Comparison of ENCODE assay signal across 8 cellular contexts in the genomic region with DNA sequence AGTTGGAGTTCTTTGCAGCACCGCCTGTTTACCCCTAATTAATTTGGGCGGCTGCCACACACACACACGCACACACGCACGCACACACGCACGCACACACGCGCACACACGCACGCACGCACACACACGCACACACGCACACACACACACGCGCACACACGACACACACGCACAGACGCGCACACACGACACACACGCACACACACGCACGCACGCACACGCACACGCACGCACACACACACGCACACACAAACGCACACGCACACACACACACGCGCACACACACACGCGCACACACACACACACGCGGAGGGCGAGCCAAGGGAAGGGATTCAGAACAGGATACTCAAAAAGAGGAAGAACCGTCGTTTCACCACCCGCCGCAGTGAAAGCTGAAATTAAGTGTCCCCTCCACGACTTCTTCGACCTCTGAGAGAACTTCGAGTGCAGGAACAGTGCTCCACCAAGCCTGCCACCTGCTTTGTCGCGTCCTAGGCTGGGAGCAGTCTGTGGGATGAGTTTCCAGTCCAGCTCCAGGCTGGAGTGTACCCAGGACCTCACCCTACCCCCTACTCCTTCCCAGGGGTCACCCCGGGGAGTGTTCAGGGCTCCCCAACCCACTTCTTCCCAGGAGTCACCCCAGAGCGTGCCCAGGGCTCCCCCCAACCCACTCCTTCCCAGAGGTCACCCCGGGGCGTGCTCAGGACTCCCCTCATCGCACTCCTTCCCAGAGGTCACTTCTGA. TPM values are rescaled to one million over a fixed set of nuclear protein-coding genes. Genes with fewer than 3 reads are reported as not detected.
DNase-seq lines count a peak whose midpoint lies in the region; ATAC-seq and TF ChIP-seq lines count a peak whose summit lies in the region.

No MANE protein-coding gene starts in this region.

- H3K9ac ChIP-seq in HUES48 (ENCODE audit: low read depth, low read length): no peak overlapping the region

- peaks cover 5% of the 10 kb centered on the region; the same call in 1 of the 2 replicates for H3K9me3 ChIP-seq in HUES48 (ENCODE audit: control insufficient read depth, insufficient read depth, low read length)

- H3K4me3 Mint-ChIP-seq in naive B cell: peak overlapping the region; percentile 94 to 100 (median 96)

- DNase-seq in AG09309 (ENCODE audit: low read depth) (no peak), epithelial cell of proximal tubule (ENCODE audit: low read depth) (no peak), naive B cell (peak; percentile 71), NCI-H226 (no peak), cortex of kidney (lab: John Stamatoyannopoulos, UW) (no peak)

- H3K36me3 ChIP-seq in HUES48 (ENCODE audit: control insufficient read depth, insufficient read depth, low read length): 0 out of 2 replicates have a peak, but pooled peaks cover 7% of the 10 kb centered on the region

- H3K9me3 Mint-ChIP-seq in naive B cell: peaks cover 0 to 3% (median 0%) of the 10 kb centered on the region in 7 donors

- peaks cover 5 to 11% of the 10 kb centered on the region in 2 donors for H3K36me3 Mint-ChIP-seq in naive B cell

- TF ChIP-seq CTCF in AG09309 (IDR thresholded peaks at IDR 0.05; ENCODE audit: control insufficient read depth, insufficient read depth, low read depth, low read length, missing control alignments): no peak
- no peak for TF ChIP-seq CTCF in WI38 (IDR thresholded peaks at IDR 0.05; ENCODE audit: low read depth, low read length)
- no peak for TF ChIP-seq CTCF in epithelial cell of proximal tubule (conservative IDR thresholded peaks at IDR 0.05; ENCODE audit: low read depth, low read length)

- H3K27me3 ChIP-seq in HUES48 (ENCODE audit: control insufficient read depth, insufficient read depth, low read length): peaks cover 9% of the 10 kb centered on the region

- ATAC-seq in naive B cell (ENCODE audit: low read depth in 2 of 2) (peak; percentile 8 to 21), HG02763 (IDR thresholded peaks at IDR 0.05; ENCODE audit: unreplicated experiment) (no peak)

- H3K4me1 ChIP-seq in HUES48 (ENCODE audit: control insufficient read depth, insufficient read depth, low read length): peaks cover 12% of the 10 kb centered on the region

- H3K27ac ChIP-seq in HUES48 (ENCODE audit: low read depth, low read length): no peak overlapping the region

- peak overlapping the region; percentile 98 to 100 (median 99) for H3K27ac Mint-ChIP-seq in naive B cell

- H3K27me3 Mint-ChIP-seq in naive B cell: peaks cover 0 to 4% (median 0%) of the 10 kb centered on the region in 3 donors

- H3K4me1 Mint-ChIP-seq in naive B cell: peaks cover 76 to 85% (median 83%) of the 10 kb centered on the region in 3 donors

- H3K4me3 ChIP-seq in AG09309 (ENCODE audit: control insufficient read depth, low read depth, low read length) (peak overlapping the region; percentile 63), HUES48 (ENCODE audit: low read depth, low read length) (peak overlapping the region; percentile 84), WI38 (ENCODE audit: low read depth, low read length) (peak overlapping the region; percentile 71), epithelial cell of proximal tubule (ENCODE audit: low read depth, low read length) (peak overlapping the region; percentile 78)

RNA-seq across cellular contexts. Expression of a gene that starts 1.1 kb away (rescaled TPM):
- total RNA-seq in epithelial cell of proximal tubule: 57.7 and 358 TPM in 2 replicates
- polyA plus RNA-seq in naive B cell (ENCODE audit: low read depth in 6 of 6): 100 to 1,000 TPM; 472 to 744 (median 534) TPM

RNA-seq across cellular contexts. Expression of a gene that starts 43.9 kb away (rescaled TPM):
- 13.8 and 20.6 TPM in 2 replicates for total RNA-seq in epithelial cell of proximal tubule
- 10 to 100 TPM in 1 of 6 donors, 1 to 10 TPM in 5; 6.6 to 12.0 (median 7.2) TPM for polyA plus RNA-seq in naive B cell (ENCODE audit: low read depth in 6 of 6)
